ENCODE assay signal across 11 cellular contexts in the genomic region with DNA sequence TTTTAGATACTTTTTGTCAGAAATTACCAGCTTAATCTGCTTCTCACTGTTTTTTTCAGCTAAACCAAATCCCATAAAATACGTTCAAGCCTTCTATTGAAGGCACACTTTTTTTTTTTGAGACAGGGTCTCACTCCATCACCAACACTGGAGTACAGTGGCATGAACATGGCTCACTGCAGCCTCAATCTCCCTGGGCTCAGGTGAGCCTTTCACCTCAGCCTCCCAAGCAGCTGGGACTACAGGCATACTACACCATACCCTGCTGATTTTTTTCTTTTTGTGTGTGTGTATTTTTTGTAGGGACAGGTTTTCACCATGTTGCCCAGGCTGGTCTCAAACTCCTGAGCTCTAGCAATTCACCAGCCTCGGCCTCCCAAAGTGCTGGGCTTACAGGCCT. TPM values are rescaled to one million over a fixed set of nuclear protein-coding genes. Genes with fewer than 3 reads are reported as not detected.
DNase-seq lines count a peak whose midpoint lies in the region; ATAC-seq and TF ChIP-seq lines count a peak whose summit lies in the region.
"Had no signal": no experiment of that assay in that cellular context is flagged by ENCODE, and none has a peak within 500 bp of the region (broad histone marks: within the 10 kb centered on the region; RNA-seq: fewer than 3 reads in every experiment).

No MANE protein-coding gene starts in this region.

- H3K9ac ChIP-seq in PC-3 (ENCODE audit: low read length): no peak overlapping the region

- no peaks in the 10 kb centered on the region for H3K9me3 ChIP-seq in DOHH2 (ENCODE audit: control insufficient read depth, insufficient read depth, low read length)
- no peaks in the 10 kb centered on the region for H3K9me3 ChIP-seq in PC-3 (ENCODE audit: low read length)
- no peaks in the 10 kb centered on the region for H3K9me3 ChIP-seq in gastroesophageal sphincter
- no peaks in the 10 kb centered on the region for H3K9me3 ChIP-seq in spleen

- H2AFZ ChIP-seq in PC-3 (ENCODE audit: low read length): no peak overlapping the region

- no peak for TF ChIP-seq CTCF in DOHH2 (IDR thresholded peaks at IDR 0.05; ENCODE audit: low read depth, low read length, poor library complexity, severe bottlenecking)
- TF ChIP-seq CTCF in PC-3 (conservative IDR thresholded peaks at IDR 0.05; ENCODE audit: low read depth, low read length): no peak
- TF ChIP-seq CTCF in gastroesophageal sphincter (IDR thresholded peaks at IDR 0.05): no peak
- TF ChIP-seq CTCF in spleen (IDR thresholded peaks at IDR 0.05 in 8 of 11, conservative IDR thresholded peaks at IDR 0.05 in 3 of 11): no peak

- H3K9me2 ChIP-seq in DOHH2 (replicated peaks; ENCODE audit: control insufficient read depth, low read length) (no peaks in the 10 kb centered on the region), PC-3 (replicated peaks; ENCODE audit: low read length) (no peaks in the 10 kb centered on the region)

- no peak overlapping the region for H3K27ac ChIP-seq in DOHH2 (ENCODE audit: low read depth, low read length)
- no peak overlapping the region for H3K27ac ChIP-seq in PC-3 (ENCODE audit: low read length)
- H3K27ac ChIP-seq in gastroesophageal sphincter: peak overlapping the region in 3 of 4 donors; percentile 48 to 99 (median 57)
- peak overlapping the region in 2 of 8 donors; percentile 26 to 42 for H3K27ac ChIP-seq in spleen
- H3K27ac ChIP-seq: HL-60 had no signal

- H3F3A ChIP-seq in DOHH2 (ENCODE audit: control insufficient read depth, insufficient read depth) (no peaks in the 10 kb centered on the region), PC-3 (ENCODE audit: low read length, unreplicated experiment) (no peaks in the 10 kb centered on the region)

- H3K4me3 ChIP-seq in DOHH2 (ENCODE audit: low read length): no peak overlapping the region
- no peak overlapping the region for H3K4me3 ChIP-seq in PC-3 (ENCODE audit: low read length)
- H3K4me3 ChIP-seq in gastroesophageal sphincter: no peak overlapping the region
- H3K4me3 ChIP-seq in spleen: no peak overlapping the region

- H3K4me1 ChIP-seq in DOHH2 (ENCODE audit: control insufficient read depth, low read length): peaks cover 31% of the 10 kb centered on the region
- H3K4me1 ChIP-seq in PC-3 (ENCODE audit: insufficient read depth, low read length): peaks cover 34% of the 10 kb centered on the region
- peaks cover 0 to 82% (median 21%) of the 10 kb centered on the region in 3 donors for H3K4me1 ChIP-seq in gastroesophageal sphincter
- peaks cover 34 to 86% (median 79%) of the 10 kb centered on the region in 6 donors for H3K4me1 ChIP-seq in spleen

- POLR2A ChIA-PET in PC-3 (lab: Charles Lee; ENCODE audit: unreplicated experiment): interaction anchor here (1.1 kb wide), 1 partner anchor 150 kb away, joined by 3 read pairs; no protein-coding TSS in a partner anchor

- no peak for TF ChIP-seq POLR2A in gastroesophageal sphincter (IDR thresholded peaks at IDR 0.05)
- TF ChIP-seq POLR2A in spleen (IDR thresholded peaks at IDR 0.05): no peak

- CTCF ChIA-PET in PC-3 (lab: Charles Lee): no interaction called here

- H3K27me3 ChIP-seq in DOHH2 (ENCODE audit: control insufficient read depth, low read length) (no peaks in the 10 kb centered on the region), PC-3 (ENCODE audit: low read length) (no peaks in the 10 kb centered on the region), gastroesophageal sphincter (no peaks in the 10 kb centered on the region), spleen (replicated peaks in 1 of 7) (no peaks in the 10 kb centered on the region)

- peaks cover 29% of the 10 kb centered on the region for H4K20me1 ChIP-seq in DOHH2 (ENCODE audit: control insufficient read depth, insufficient read depth, low read depth, low read length)
- H4K20me1 ChIP-seq in PC-3 (ENCODE audit: low read length): peaks cover 64% of the 10 kb centered on the region

- DNase-seq in PC-3 (no peak), spleen (peak; percentile 47), NOMO-1 treated with DMSO at 0.1 percent for 48 hours (lab: John Stamatoyannopoulos, UW; ENCODE audit: unreplicated experiment) (no peak)
- no peak for DNase-seq in NK-92 treated with Interleukin-12 subunit alpha and Interleukin-12 subunit beta, amount 100 ng/mL, for 24 hours (lab: John Stamatoyannopoulos, UW)
- no peak for DNase-seq in activated CD4-positive, alpha-beta T cell treated with anti-CD3 and anti-CD28 coated beads, Interleukin-2, amount 50 U/mL, for 1 hour
- DNase-seq: activated CD8-positive, alpha-beta memory T cell treated with anti-CD3 and anti-CD28 coated beads for 24 hours; hypothalamus; NCI-H526 had no signal

- intact Hi-C loops in PC-3 (cut with micrococcal nuclease): loop anchor here (5.0 kb wide), 2 partner anchors 33 to 103 kb away; a partner anchor contains a TSS
- intact Hi-C loops in spleen (cut with DNase I; ENCODE audit: low total_unique reads): loop anchor here (10.0 kb wide), 1 partner anchor 105 kb away; a partner anchor contains a TSS

- peak overlapping the region; percentile 44; the same call in 1 of the 2 replicates for H3K4me2 ChIP-seq in DOHH2 (ENCODE audit: low read length)
- peak overlapping the region; percentile 99; the same call in 1 of the 2 replicates for H3K4me2 ChIP-seq in PC-3 (ENCODE audit: low read length)

- WGBS in gastroesophageal sphincter (ENCODE audit: low coverage in 1 of 2), 2 donors: 32 to 33% methylated on average over 1 of the region's 2 CpGs
- WGBS in spleen, 5 donors: 70 to 86% (median 80%) methylated on average over 2 of the region's 2 CpGs

- no peak for ATAC-seq in PC-3
- ATAC-seq in gastroesophageal sphincter: no peak

- peaks cover 16% of the 10 kb centered on the region for H3K36me3 ChIP-seq in DOHH2 (ENCODE audit: control insufficient read depth, low read length)
- H3K36me3 ChIP-seq in PC-3 (ENCODE audit: low read depth, low read length): peaks cover 4% of the 10 kb centered on the region; the same call in 1 of the 2 replicates
- H3K36me3 ChIP-seq in gastroesophageal sphincter: no peaks in the 10 kb centered on the region
- peaks cover 0 to 3% (median 0%) of the 10 kb centered on the region in 6 donors for H3K36me3 ChIP-seq in spleen

- no peak for TF ChIP-seq EP300 in gastroesophageal sphincter (IDR thresholded peaks at IDR 0.05)

- BruUV-seq in PC-3 (replicated peaks; lab: Mats Ljungman, UMichigan): no TSS peak

- H3K79me2 ChIP-seq in DOHH2 (ENCODE audit: control insufficient read depth, low read length) (peaks cover 92% of the 10 kb centered on the region), PC-3 (ENCODE audit: low read length) (peaks cover 87% of the 10 kb centered on the region)

RNA-seq across cellular contexts. Expression of a gene that starts 3.7 kb away (rescaled TPM):
- total RNA-seq in PC-3 (2014; rRNA removed) (113 and 130 TPM in 2 replicates), gastroesophageal sphincter (100 to 1,000 TPM; 115 to 146 (median 130) TPM), spleen (100 to 1,000 TPM in 6 of 7 donors, 10 to 100 TPM in 1; 92.2 to 153 (median 115) TPM)
- 10 to 100 TPM; 31.6 to 51.3 (median 43.5) TPM for polyA plus RNA-seq in spleen

Comparison
In these comparisons a context has a peak if more than half of its experiments do, and no peak if none do; other contexts are left out.
1. H3K27ac ChIP-seq: peak in gastroesophageal sphincter (3 of 4); none in DOHH2 (single experiment) and PC-3 (single experiment).